12 cellular contexts compared by ENCODE assay signal in genomic region chr22:47201996-47202818, GRCh38.
"Had no signal": no experiment of that assay in that cellular context is flagged by ENCODE, and none has a peak within 500 bp of the region (broad histone marks: within the 10 kb centered on the region; RNA-seq: fewer than 3 reads in every experiment).

No MANE protein-coding gene starts in this region.

- H3K36me3 Mint-ChIP-seq: neural progenitor cell had no signal

- H3K27me3 ChIP-seq: ascending aorta, neural progenitor cell, right atrium auricular region, upper lobe of right lung had no signal

- H3K27ac Mint-ChIP-seq: activated CD8-positive, alpha-beta T cell treated with anti-CD3 and anti-CD28 coated beads, Interleukin-2, amount 10 ng/mL, durations not matched to agents 7 days and 5 days; activated naive CD8-positive, alpha-beta T cell treated with anti-CD3 and anti-CD28 coated beads, Interleukin-2, amount 50 U/mL, for 24 hours; neural progenitor cell had no signal

- H3K36me3 ChIP-seq: ascending aorta, neural progenitor cell, right atrium auricular region, upper lobe of right lung had no signal

- H3K4me3 ChIP-seq: ascending aorta, neural progenitor cell, right atrium auricular region, upper lobe of right lung had no signal

- H3K9me3 Mint-ChIP-seq: activated naive CD8-positive, alpha-beta T cell treated with anti-CD3 and anti-CD28 coated beads, Interleukin-2, amount 50 U/mL, for 24 hours; neural progenitor cell had no signal

- H3K27me3 Mint-ChIP-seq: activated naive CD8-positive, alpha-beta T cell treated with anti-CD3 and anti-CD28 coated beads, Interleukin-2, amount 50 U/mL, for 24 hours had no signal

- H3K9me3 ChIP-seq: ascending aorta, right atrium auricular region, upper lobe of right lung had no signal

- H3K4me1 ChIP-seq: ascending aorta, neural progenitor cell, upper lobe of right lung had no signal

- H3K4me3 Mint-ChIP-seq: activated CD8-positive, alpha-beta T cell treated with anti-CD3 and anti-CD28 coated beads, Interleukin-2, amount 10 ng/mL, durations not matched to agents 7 days and 5 days; activated naive CD8-positive, alpha-beta T cell treated with anti-CD3 and anti-CD28 coated beads, Interleukin-2, amount 50 U/mL, for 24 hours; neural progenitor cell had no signal

- H3K27ac ChIP-seq: ascending aorta, neural progenitor cell, right atrium auricular region, upper lobe of right lung had no signal

- ATAC-seq: activated CD8-positive, alpha-beta T cell treated with anti-CD3 and anti-CD28 coated beads, Interleukin-2, amount 10 ng/mL, durations not matched to agents 7 days and 5 days; activated naive CD8-positive, alpha-beta T cell treated with anti-CD3 and anti-CD28 coated beads, Interleukin-2, amount 50 U/mL, for 24 hours; upper lobe of right lung had no signal

- H3K4me1 Mint-ChIP-seq: activated naive CD8-positive, alpha-beta T cell treated with anti-CD3 and anti-CD28 coated beads, Interleukin-2, amount 50 U/mL, for 24 hours; neural progenitor cell had no signal

- DNase-seq: activated CD4-positive, CD25-positive, alpha-beta regulatory T cell treated with anti-CD3 and anti-CD28 coated beads, Interleukin-2, amount 50 U/mL, for 72 hours; activated CD8-positive, alpha-beta T cell treated with anti-CD3 and anti-CD28 coated beads, Interleukin-2, amount 10 ng/mL, durations not matched to agents 7 days and 5 days; activated naive CD4-positive, alpha-beta T cell treated with Interleukin-2 at 50 U/mL for 16 hours; activated naive CD8-positive, alpha-beta T cell treated with anti-CD3 and anti-CD28 coated beads, Interleukin-2, amount 50 U/mL, for 24 hours; foreskin melanocyte; mesenchymal stem cell; stimulated activated CD4-positive, alpha-beta T cell treated with anti-CD3 and anti-CD28 coated beads, Interleukin-1b, Interleukin-23, amount 100 ng/mL, for 48 hours; stimulated activated naive CD4-positive, alpha-beta T cell treated with Interleukin-2 at 50 U/mL for 16 hours had no signal
